In genomic region chr3:178480795-178481194, GRCh38 we compare ENCODE assay signal across 13 cellular contexts. TPM values are rescaled to one million over a fixed set of nuclear protein-coding genes. Genes with fewer than 3 reads are reported as not detected.
DNase-seq lines count a peak whose midpoint lies in the region; ATAC-seq lines count a peak whose summit lies in the region.
"Had no signal": no experiment of that assay in that cellular context is flagged by ENCODE, and none has a peak within 500 bp of the region (broad histone marks: within the 10 kb centered on the region; RNA-seq: fewer than 3 reads in every experiment).

No MANE protein-coding gene starts in this region.

- DNase-seq in ACHN (no peak), pons (ENCODE audit: low spot score) (no peak), posterior vena cava (ENCODE audit: low spot score) (no peak)
- DNase-seq: activated T-cell treated with anti-CD3 and anti-CD28 coated beads for 4 hours, NCI-H1417 treated with DMSO at 0.1 percent for 48 hours, sigmoid colon, T1000 had no signal

- ATAC-seq in GM18502 (IDR thresholded peaks at IDR 0.05; ENCODE audit: poor library complexity, unreplicated experiment): peak; percentile 100
- ATAC-seq in GM19455 (IDR thresholded peaks at IDR 0.05; ENCODE audit: unreplicated experiment): peak; percentile 98
- ATAC-seq in HG02870 (IDR thresholded peaks at IDR 0.05; ENCODE audit: unreplicated experiment): peak; percentile 99
- ATAC-seq in HG03521 (IDR thresholded peaks at IDR 0.05; ENCODE audit: unreplicated experiment): peak; percentile 99
- ATAC-seq in activated CD4-positive, CD25-positive, alpha-beta regulatory T cell treated with anti-CD3 and anti-CD28 coated beads, Interleukin-2, amount 50 U/mL, for 24 hours: no peak

- intact Hi-C loops in posterior vena cava (cut with DNase I): no loop called here

- in situ Hi-C loops in ACHN (cut with HindIII; ENCODE audit: low pct_ligation_motif_present, low pct_unique_long_range_greater_than_20kb, low sequenced_read_pairs): no loop called here

RNA-seq across cellular contexts. Expression of gene KCNMB2, which starts 55.4 kb away (rescaled TPM):
- total RNA-seq in posterior vena cava: not detected
- total RNA-seq: myocyte had no signal

Comparison
In these comparisons a context has a peak if more than half of its experiments do, and no peak if none do; other contexts are left out.
1. ATAC-seq: peak in GM18502 (single experiment), GM19455 (single experiment), HG02870 (single experiment) and HG03521 (single experiment); none in activated CD4-positive, CD25-positive, alpha-beta regulatory T cell treated with anti-CD3 and anti-CD28 coated beads, Interleukin-2, amount 50 U/mL, for 24 hours (0 of 2).